In the genomic region with DNA sequence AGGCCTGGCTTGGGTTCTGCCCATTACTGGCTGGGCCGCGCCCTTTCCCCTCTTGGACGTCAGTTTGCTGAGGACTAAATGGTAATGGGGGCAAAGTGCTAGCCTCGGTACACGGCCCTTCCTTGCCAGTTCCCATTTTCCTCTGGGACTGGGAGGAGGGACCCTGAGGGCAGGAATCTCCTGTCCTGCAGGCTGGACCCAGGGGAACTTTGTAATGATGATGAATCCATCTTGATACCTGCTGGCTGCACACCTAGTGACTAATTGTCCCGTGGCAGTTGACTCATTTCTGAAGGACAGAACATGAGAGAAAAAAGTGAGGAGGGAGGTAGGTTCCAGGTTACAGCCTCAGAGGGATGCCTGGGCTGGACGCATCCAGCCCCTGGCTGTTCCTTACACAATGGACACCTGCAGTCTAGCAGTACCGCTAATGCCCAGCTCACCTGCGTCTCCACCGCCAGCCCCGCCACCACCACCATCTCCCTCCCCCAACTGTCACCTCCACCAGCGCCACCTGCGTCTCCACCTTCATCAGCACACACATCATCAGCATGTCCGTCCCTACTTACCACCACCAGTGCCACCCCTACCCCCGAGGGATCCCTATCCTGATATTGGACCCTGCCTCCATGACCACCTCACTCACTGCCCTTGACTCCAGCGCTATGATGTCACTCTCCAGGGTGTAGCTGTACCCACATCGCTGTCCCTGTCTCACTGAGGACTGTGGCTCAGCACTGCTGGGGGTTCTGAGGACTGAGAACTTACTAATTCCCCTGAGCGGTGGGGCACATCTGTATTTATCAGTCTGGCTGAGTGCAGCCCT, we compare ENCODE assay signal across 1 cellular context.
TF ChIP-seq lines count a peak whose summit lies in the region.

No MANE protein-coding gene starts in this region.

TF ChIP-seq in IMR-90, 13 proteins besides CTCF, POLR2A, EP300 and RAD21:
- TF ChIP-seq MAFK (IDR thresholded peaks at IDR 0.05; ENCODE audit: low read depth, low read length) (no peak), BHLHE40 (IDR thresholded peaks at IDR 0.05; ENCODE audit: low read depth, low read length) (no peak), MAZ (IDR thresholded peaks at IDR 0.05; ENCODE audit: borderline replicate concordance, low read depth, low read length) (no peak), FOS (IDR thresholded peaks at IDR 0.05; ENCODE audit: low read depth, low read length) (no peak), NFE2L2 (IDR thresholded peaks at IDR 0.05; ENCODE audit: low read depth, low read length) (no peak)
TF ChIP-seq in IMR-90: peak in this region for 0.
